ENCODE assay signal across 1 cellular context in genomic region chr11:62574363-62575057, GRCh38.
TF ChIP-seq lines count a peak whose summit lies in the region.

No MANE protein-coding gene starts in this region.

TF ChIP-seq in HEK293, 187 proteins besides CTCF, POLR2A, EP300 and RAD21 (continued from another document):
- TF ChIP-seq ZNF121 (tag by site-specific recombination; IDR thresholded peaks at IDR 0.05) = no peak
- no peak for TF ChIP-seq ZNF426 (tag by site-specific recombination; IDR thresholded peaks at IDR 0.05)
- TF ChIP-seq ZNF664 (tag by site-specific recombination; IDR thresholded peaks at IDR 0.05) = no peak
- TF ChIP-seq ZNF223 (tag by site-specific recombination; IDR thresholded peaks at IDR 0.05) = no peak
- TF ChIP-seq ZNF175 (tag by site-specific recombination; IDR thresholded peaks at IDR 0.05) = no peak
- TF ChIP-seq ZNF169 (tag by site-specific recombination; IDR thresholded peaks at IDR 0.05) = no peak
- TF ChIP-seq ZNF701 (tag by site-specific recombination; IDR thresholded peaks at IDR 0.05) = no peak
- TF ChIP-seq ZSCAN4 (tag by site-specific recombination; IDR thresholded peaks at IDR 0.05) = no peak
- TF ChIP-seq OVOL3 (tag by site-specific recombination; IDR thresholded peaks at IDR 0.05) = no peak
- no peak for TF ChIP-seq ZFP69B (tag by site-specific recombination; IDR thresholded peaks at IDR 0.05)
- TF ChIP-seq ZNF18 (tag by site-specific recombination; IDR thresholded peaks at IDR 0.05) = no peak
- no peak for TF ChIP-seq ZNF548 (tag by site-specific recombination; IDR thresholded peaks at IDR 0.05)
- no peak for TF ChIP-seq ZBTB49 (tag by site-specific recombination; IDR thresholded peaks at IDR 0.05; ENCODE audit: low read depth)
- TF ChIP-seq ZBTB10 (tag by site-specific recombination; IDR thresholded peaks at IDR 0.05) = no peak
- no peak for TF ChIP-seq TCF7L2 (IDR thresholded peaks at IDR 0.05; ENCODE audit: borderline replicate concordance, low read depth, low read length)
- no peak for TF ChIP-seq SP3 (tag by site-specific recombination; IDR thresholded peaks at IDR 0.05)
- no peak for TF ChIP-seq ATF2 (tag by site-specific recombination; IDR thresholded peaks at IDR 0.05; ENCODE audit: low read depth)
- no peak for TF ChIP-seq ZNF544 (tag by site-specific recombination; IDR thresholded peaks at IDR 0.05)
- TF ChIP-seq ZNF214 (tag by site-specific recombination; IDR thresholded peaks at IDR 0.05; ENCODE audit: borderline replicate concordance) = no peak
- TF ChIP-seq KLF9 (tag by site-specific recombination; IDR thresholded peaks at IDR 0.05; ENCODE audit: low read depth) = no peak
- no peak for TF ChIP-seq BCL11B (tag by site-specific recombination; IDR thresholded peaks at IDR 0.05; ENCODE audit: low read depth)
- no peak for TF ChIP-seq KLF8 (tag by site-specific recombination; IDR thresholded peaks at IDR 0.05)
- TF ChIP-seq MEIS1 (CRISPR knock-in tag; IDR thresholded peaks at IDR 0.05; ENCODE audit: borderline replicate concordance) = no peak
TF ChIP-seq in HEK293: peak in this region for 14.
